In genomic region chr3:140122183-140122582, GRCh38 we compare ENCODE assay signal across 34 cellular contexts.
"Had no signal": no experiment of that assay in that cellular context is flagged by ENCODE, and none has a peak within 500 bp of the region (broad histone marks: within the 10 kb centered on the region; RNA-seq: fewer than 3 reads in every experiment).

No MANE protein-coding gene starts in this region.

- H3K36me3 ChIP-seq: ascending aorta, brain microvascular endothelial cell, breast epithelium had no signal

- H3K27ac Mint-ChIP-seq: activated B cell treated with CpG ODN at 0.5 μM for 24 hours; activated CD4-positive, alpha-beta memory T cell treated with anti-CD3 and anti-CD28 coated beads, Interleukin-2, amount 10 ng/mL, durations not matched to agents 7 days and 5 days; activated CD4-positive, alpha-beta T cell treated with anti-CD3 and anti-CD28 coated beads, Interleukin-2, amount 10 ng/mL, durations not matched to agents 24 days and 14 days; activated CD8-positive, alpha-beta memory T cell treated with anti-CD3 and anti-CD28 coated beads, Interleukin-2, amount 10 ng/mL, durations not matched to agents 7 days and 5 days; activated CD8-positive, alpha-beta T cell treated with anti-CD3 and anti-CD28 coated beads, Interleukin-2, amount 10 ng/mL, durations not matched to agents 7 days and 5 days; activated naive CD4-positive, alpha-beta T cell treated with anti-CD3 and anti-CD28 coated beads, Interleukin-2, amount 10 ng/mL, durations not matched to agents 7 days and 5 days; activated naive CD4-positive, alpha-beta T cell treated with anti-CD3 and anti-CD28 coated beads, Interleukin-2, amount 50 U/mL, for 24 hours; activated naive CD8-positive, alpha-beta T cell; activated naive CD8-positive, alpha-beta T cell treated with anti-CD3 and anti-CD28 coated beads, Interleukin-2, amount 10 ng/mL, durations not matched to agents 7 days and 5 days; activated naive CD8-positive, alpha-beta T cell treated with anti-CD3 and anti-CD28 coated beads, Interleukin-2, amount 50 U/mL, for 24 hours; activated T-cell treated with anti-CD3 and anti-CD28 coated beads, Interleukin-2, amount 50 U/mL, for 24 hours; activated T-helper 2 cell treated with anti-CD3 and anti-CD28 coated beads, Interferon-gamma antibody, Interleukin-2, Interleukin-4, amounts not matched to agents 10 μg/mL and 5 μg/mL and 100 μg/mL, durations not matched to agents 14 hours and 24 hours and 36 hours; T-cell; T-helper 17 cell had no signal

- H3K27me3 ChIP-seq: ascending aorta, body of pancreas, brain microvascular endothelial cell, breast epithelium had no signal

- H3K9me3 ChIP-seq: ascending aorta, body of pancreas, breast epithelium had no signal

- H3K36me3 Mint-ChIP-seq: activated CD8-positive, alpha-beta memory T cell treated with anti-CD3 and anti-CD28 coated beads, Interleukin-2, amount 10 ng/mL, durations not matched to agents 7 days and 5 days; activated naive CD4-positive, alpha-beta T cell treated with anti-CD3 and anti-CD28 coated beads, Interleukin-2, amount 10 ng/mL, durations not matched to agents 7 days and 5 days; activated naive CD4-positive, alpha-beta T cell treated with anti-CD3 and anti-CD28 coated beads, Interleukin-2, amount 50 U/mL, for 24 hours; activated naive CD8-positive, alpha-beta T cell; activated naive CD8-positive, alpha-beta T cell treated with anti-CD3 and anti-CD28 coated beads, Interleukin-2, amount 10 ng/mL, durations not matched to agents 7 days and 5 days; T-cell had no signal

- H3K4me3 ChIP-seq: ascending aorta, body of pancreas, breast epithelium had no signal

- H3K4me1 ChIP-seq: ascending aorta, body of pancreas, breast epithelium had no signal

- H3K4me1 Mint-ChIP-seq: activated B cell treated with CpG ODN at 0.5 μM for 24 hours; activated CD4-positive, alpha-beta memory T cell treated with anti-CD3 and anti-CD28 coated beads, Interleukin-2, amount 10 ng/mL, durations not matched to agents 7 days and 5 days; activated CD4-positive, alpha-beta T cell treated with anti-CD3 and anti-CD28 coated beads, Interleukin-2, amount 10 ng/mL, durations not matched to agents 24 days and 14 days; activated CD8-positive, alpha-beta memory T cell treated with anti-CD3 and anti-CD28 coated beads, Interleukin-2, amount 10 ng/mL, durations not matched to agents 7 days and 5 days; activated naive CD4-positive, alpha-beta T cell treated with anti-CD3 and anti-CD28 coated beads, Interleukin-2, amount 10 ng/mL, durations not matched to agents 7 days and 5 days; activated naive CD4-positive, alpha-beta T cell treated with anti-CD3 and anti-CD28 coated beads, Interleukin-2, amount 50 U/mL, for 24 hours; activated naive CD8-positive, alpha-beta T cell treated with anti-CD3 and anti-CD28 coated beads, Interleukin-2, amount 10 ng/mL, durations not matched to agents 7 days and 5 days; activated naive CD8-positive, alpha-beta T cell treated with anti-CD3 and anti-CD28 coated beads, Interleukin-2, amount 50 U/mL, for 24 hours; central memory CD8-positive, alpha-beta T cell; T-cell; T-helper 17 cell had no signal

- H3K9me3 Mint-ChIP-seq: activated B cell treated with CpG ODN at 0.5 μM for 24 hours; activated CD4-positive, alpha-beta memory T cell treated with anti-CD3 and anti-CD28 coated beads, Interleukin-2, amount 10 ng/mL, durations not matched to agents 7 days and 5 days; activated CD4-positive, alpha-beta T cell treated with anti-CD3 and anti-CD28 coated beads, Interleukin-2, amount 10 ng/mL, durations not matched to agents 24 days and 14 days; activated naive CD4-positive, alpha-beta T cell treated with anti-CD3 and anti-CD28 coated beads, Interleukin-2, amount 10 ng/mL, durations not matched to agents 7 days and 5 days; activated naive CD4-positive, alpha-beta T cell treated with anti-CD3 and anti-CD28 coated beads, Interleukin-2, amount 50 U/mL, for 24 hours; activated naive CD8-positive, alpha-beta T cell treated with anti-CD3 and anti-CD28 coated beads, Interleukin-2, amount 10 ng/mL, durations not matched to agents 7 days and 5 days; activated naive CD8-positive, alpha-beta T cell treated with anti-CD3 and anti-CD28 coated beads, Interleukin-2, amount 50 U/mL, for 24 hours; activated T-cell treated with anti-CD3 and anti-CD28 coated beads, Interleukin-2, amount 50 U/mL, for 24 hours; activated T-helper 2 cell treated with anti-CD3 and anti-CD28 coated beads, Interferon-gamma antibody, Interleukin-2, Interleukin-4, amounts not matched to agents 10 μg/mL and 5 μg/mL and 100 μg/mL, durations not matched to agents 14 hours and 24 hours and 36 hours; central memory CD8-positive, alpha-beta T cell; T-cell had no signal

- H3K27me3 Mint-ChIP-seq: activated B cell treated with CpG ODN at 0.5 μM for 24 hours; activated CD4-positive, alpha-beta memory T cell treated with anti-CD3 and anti-CD28 coated beads, Interleukin-2, amount 10 ng/mL, durations not matched to agents 7 days and 5 days; activated CD4-positive, alpha-beta T cell treated with anti-CD3 and anti-CD28 coated beads, Interleukin-2, amount 10 ng/mL, durations not matched to agents 24 days and 14 days; activated CD8-positive, alpha-beta memory T cell treated with anti-CD3 and anti-CD28 coated beads, Interleukin-2, amount 10 ng/mL, durations not matched to agents 7 days and 5 days; activated naive CD4-positive, alpha-beta T cell treated with anti-CD3 and anti-CD28 coated beads, Interleukin-2, amount 10 ng/mL, durations not matched to agents 7 days and 5 days; activated naive CD4-positive, alpha-beta T cell treated with anti-CD3 and anti-CD28 coated beads, Interleukin-2, amount 50 U/mL, for 24 hours; activated naive CD8-positive, alpha-beta T cell; central memory CD8-positive, alpha-beta T cell had no signal

- H3K4me3 Mint-ChIP-seq: activated B cell treated with CpG ODN at 0.5 μM for 24 hours; activated CD4-positive, alpha-beta memory T cell treated with anti-CD3 and anti-CD28 coated beads, Interleukin-2, amount 10 ng/mL, durations not matched to agents 7 days and 5 days; activated CD4-positive, alpha-beta T cell treated with anti-CD3 and anti-CD28 coated beads, Interleukin-2, amount 10 ng/mL, durations not matched to agents 24 days and 14 days; activated CD8-positive, alpha-beta memory T cell treated with anti-CD3 and anti-CD28 coated beads, Interleukin-2, amount 10 ng/mL, durations not matched to agents 7 days and 5 days; activated CD8-positive, alpha-beta T cell treated with anti-CD3 and anti-CD28 coated beads, Interleukin-2, amount 10 ng/mL, durations not matched to agents 7 days and 5 days; activated naive CD4-positive, alpha-beta T cell treated with anti-CD3 and anti-CD28 coated beads, Interleukin-2, amount 10 ng/mL, durations not matched to agents 7 days and 5 days; activated naive CD4-positive, alpha-beta T cell treated with anti-CD3 and anti-CD28 coated beads, Interleukin-2, amount 50 U/mL, for 24 hours; activated naive CD8-positive, alpha-beta T cell; activated naive CD8-positive, alpha-beta T cell treated with anti-CD3 and anti-CD28 coated beads, Interleukin-2, amount 10 ng/mL, durations not matched to agents 7 days and 5 days; activated naive CD8-positive, alpha-beta T cell treated with anti-CD3 and anti-CD28 coated beads, Interleukin-2, amount 50 U/mL, for 24 hours; activated T-cell treated with anti-CD3 and anti-CD28 coated beads, Interleukin-2, amount 50 U/mL, for 24 hours; central memory CD8-positive, alpha-beta T cell; T-cell; T-helper 17 cell had no signal

- ATAC-seq: activated CD8-positive, alpha-beta memory T cell treated with anti-CD3 and anti-CD28 coated beads, Interleukin-2, amount 10 ng/mL, durations not matched to agents 7 days and 5 days; activated CD8-positive, alpha-beta T cell treated with anti-CD3 and anti-CD28 coated beads, Interleukin-2, amount 10 ng/mL, durations not matched to agents 7 days and 5 days; activated naive CD8-positive, alpha-beta T cell treated with anti-CD3 and anti-CD28 coated beads, Interleukin-2, amount 50 U/mL, for 24 hours; body of pancreas; T-cell; T-helper 17 cell had no signal

- H3K27ac ChIP-seq: ascending aorta, body of pancreas, brain microvascular endothelial cell, breast epithelium, VCaP had no signal

- DNase-seq: activated B cell treated with CpG ODN at 0.5 μM for 24 hours; activated CD4-positive, alpha-beta memory T cell treated with anti-CD3 and anti-CD28 coated beads, Interleukin-2, amount 10 ng/mL, durations not matched to agents 7 days and 5 days; activated CD4-positive, alpha-beta T cell treated with anti-CD3 and anti-CD28 coated beads for 4 hours; activated CD4-positive, alpha-beta T cell treated with anti-CD3 and anti-CD28 coated beads, Interleukin-2, amount 10 ng/mL, durations not matched to agents 24 days and 14 days; activated CD4-positive, alpha-beta T cell treated with anti-CD3 and anti-CD28 coated beads, Interleukin-2, amount 50 U/mL, for 1 hour; activated CD4-positive, alpha-beta T cell treated with anti-CD3 and anti-CD28 coated beads, Interleukin-2, amount 50 U/mL, for 4 hours; activated CD4-positive, CD25-positive, alpha-beta regulatory T cell treated with anti-CD3 and anti-CD28 coated beads, Interleukin-2, amount 50 U/mL, for 72 hours; activated CD8-positive, alpha-beta memory T cell treated with anti-CD3 and anti-CD28 coated beads for 24 hours; activated CD8-positive, alpha-beta memory T cell treated with anti-CD3 and anti-CD28 coated beads, Interleukin-2, amount 10 ng/mL, durations not matched to agents 7 days and 5 days; activated CD8-positive, alpha-beta memory T cell treated with anti-CD3 and anti-CD28 coated beads, Interleukin-2, amount 50 U/mL, for 48 hours; activated CD8-positive, alpha-beta T cell treated with anti-CD3 and anti-CD28 coated beads, Interleukin-2, amount 10 ng/mL, durations not matched to agents 7 days and 5 days; activated effector memory CD4-positive, alpha-beta T cell treated with Interleukin-2 at 50 U/mL for 16 hours; activated gamma-delta T cell; activated naive CD4-positive, alpha-beta T cell treated with anti-CD3 and anti-CD28 coated beads, Interleukin-2, amount 10 ng/mL, durations not matched to agents 7 days and 5 days; activated naive CD4-positive, alpha-beta T cell treated with Interleukin-2 at 50 U/mL for 16 hours; activated naive CD8-positive, alpha-beta T cell treated with anti-CD3 and anti-CD28 coated beads, Interleukin-2, amount 10 ng/mL, durations not matched to agents 7 days and 5 days; activated naive CD8-positive, alpha-beta T cell treated with anti-CD3 and anti-CD28 coated beads, Interleukin-2, amount 50 U/mL, for 24 hours; activated T-cell treated with anti-CD3 and anti-CD28 coated beads, Interleukin-2, amount 50 U/mL, for 24 hours; activated T-cell treated with anti-CD3 and anti-CD28 coated beads, Interleukin-2, amount 50 U/mL, for 48 hours; amygdala; anterior cingulate cortex; body of pancreas; brain microvascular endothelial cell; caudate nucleus; cerebellar nuclear complex; T-cell; T-helper 17 cell had no signal
